1 cellular context compared by ENCODE assay signal in the genomic region with DNA sequence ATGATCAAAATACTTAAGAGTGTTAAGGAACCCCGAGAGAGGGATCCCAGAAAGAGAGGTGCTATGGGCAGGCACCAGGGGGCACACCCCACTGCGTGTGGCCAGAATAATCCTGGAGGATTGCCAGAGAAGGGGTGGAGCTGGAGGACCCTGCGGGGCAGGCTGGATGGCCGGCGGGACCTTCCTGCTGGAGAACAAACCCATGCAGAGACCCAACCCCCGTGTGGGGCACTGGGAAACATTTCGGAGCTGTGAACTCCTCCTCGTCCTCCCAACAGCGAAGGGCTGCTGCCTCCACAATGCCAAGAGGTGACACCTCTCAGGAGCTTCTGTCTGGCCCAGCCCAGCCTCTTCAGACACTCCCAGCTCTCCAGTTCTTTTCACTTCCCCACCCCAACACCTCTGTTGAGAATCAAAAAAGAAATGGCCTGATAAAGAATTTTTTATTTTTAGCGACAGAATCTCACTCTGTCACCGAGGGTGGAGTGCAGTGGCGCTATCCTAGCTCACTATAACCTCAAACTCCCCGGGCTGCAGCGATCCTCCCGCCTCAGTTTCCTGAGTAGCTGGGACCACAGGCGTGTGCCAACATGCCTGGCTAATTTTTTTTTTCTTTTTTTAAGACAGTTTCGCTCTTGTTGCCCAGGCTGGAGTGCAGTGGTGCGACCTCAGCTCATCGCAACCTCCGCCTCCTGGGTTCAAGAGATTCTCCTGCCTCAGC.
TF ChIP-seq lines count a peak whose summit lies in the region.

No MANE protein-coding gene starts in this region.

TF ChIP-seq in WTC11, 78 proteins besides CTCF, POLR2A, EP300 and RAD21:
- TF ChIP-seq, protein P1, sequence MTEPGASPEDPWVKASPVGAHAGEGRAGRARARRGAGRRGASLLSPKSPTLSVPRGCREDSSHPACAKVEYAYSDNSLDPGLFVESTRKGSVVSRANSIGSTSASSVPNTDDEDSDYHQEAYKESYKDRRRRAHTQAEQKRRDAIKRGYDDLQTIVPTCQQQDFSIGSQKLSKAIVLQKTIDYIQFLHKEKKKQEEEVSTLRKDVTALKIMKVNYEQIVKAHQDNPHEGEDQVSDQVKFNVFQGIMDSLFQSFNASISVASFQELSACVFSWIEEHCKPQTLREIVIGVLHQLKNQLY (CRISPR knock-in tag; IDR thresholded peaks at IDR 0.05) = no peak
- TF ChIP-seq ZNF423 (CRISPR knock-in tag; IDR thresholded peaks at IDR 0.05) (0 out of 2 replicates have a peak, but pooled peaks have one; percentile 38), FOXP1 (CRISPR knock-in tag; IDR thresholded peaks at IDR 0.05; ENCODE audit: borderline replicate concordance) (no peak), SP1 (CRISPR knock-in tag; conservative IDR thresholded peaks at IDR 0.05) (0 out of 2 replicates have a peak, but pooled peaks have one; percentile 12)
